In the genomic region with DNA sequence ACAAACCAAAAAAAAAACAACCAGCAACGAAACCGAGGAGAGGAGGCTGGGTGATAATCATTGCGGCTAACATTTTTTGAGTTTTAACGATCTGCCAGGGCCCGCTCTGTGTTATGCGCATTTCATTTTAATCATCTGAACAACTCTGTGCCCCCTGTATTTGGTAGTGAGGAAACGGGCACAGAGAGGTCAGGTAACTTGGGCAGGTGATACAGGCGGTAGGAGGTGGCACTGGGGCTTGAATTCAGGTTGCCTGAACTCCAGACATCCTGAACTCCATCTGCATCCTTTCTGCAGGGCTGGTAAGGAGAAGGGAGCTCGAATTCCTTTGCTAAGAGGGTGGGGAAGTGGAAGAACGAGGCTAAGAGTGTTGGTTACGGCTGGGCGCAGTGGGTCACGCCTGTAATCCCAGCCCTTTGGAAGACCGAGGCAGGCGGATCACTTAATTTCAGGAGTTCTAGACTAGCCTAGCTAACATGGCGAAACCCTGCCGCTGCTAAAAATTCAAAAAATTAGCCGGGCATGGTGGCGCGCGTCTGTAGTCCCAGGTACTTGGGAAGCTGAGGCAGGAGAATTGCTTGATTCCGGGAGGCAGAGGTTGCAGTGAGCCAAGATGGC, we compare ENCODE assay signal across 10 cellular contexts. TPM values are rescaled to one million over a fixed set of nuclear protein-coding genes. Genes with fewer than 3 reads are reported as not detected.
DNase-seq lines count a peak whose midpoint lies in the region; ATAC-seq and TF ChIP-seq lines count a peak whose summit lies in the region.
"Had no signal": no experiment of that assay in that cellular context is flagged by ENCODE, and none has a peak within 500 bp of the region (broad histone marks: within the 10 kb centered on the region; RNA-seq: fewer than 3 reads in every experiment).

No MANE protein-coding gene starts in this region.

- H3K9me1 ChIP-seq in IMR-90 (ENCODE audit: insufficient read depth, low read length), result peaks cover 4% of the 10 kb centered on the region

- no peak overlapping the region for H2BK5ac ChIP-seq in IMR-90 (ENCODE audit: low read depth, low read length, poor library complexity, severe bottlenecking)

- intact Hi-C loops in IMR-90 (cut with micrococcal nuclease), result loop anchor here (2.0 to 10.0 kb wide), 3 partner anchors 43 to 313 kb away; partner anchors contain the start of genes OR1F1 and ZNF263

- no peak overlapping the region for H3K4ac ChIP-seq in IMR-90 (ENCODE audit: low read depth, low read length)

- no peak overlapping the region for H2BK120ac ChIP-seq in IMR-90 (ENCODE audit: low read depth, low read length)

- peaks cover 12 to 24% of the 10 kb centered on the region in 2 experiments for H3K79me1 ChIP-seq in IMR-90 (ENCODE audit: low read depth in 1 of 2, low read length in 2 of 2)

- H3K4me1 Mint-ChIP-seq in central memory CD8-positive, alpha-beta T cell, result peaks cover 45% of the 10 kb centered on the region
- H3K4me1 Mint-ChIP-seq in naive thymus-derived CD8-positive, alpha-beta T cell, result peaks cover 27 to 66% (median 62%) of the 10 kb centered on the region in 4 donors

- in situ Hi-C loops in IMR-90 (cut with MboI; ENCODE audit: low sequenced_read_pairs), result no loop called here

- peak overlapping the region; percentile 49; the same call in 1 of the 2 replicates for H2AK5ac ChIP-seq in IMR-90 (ENCODE audit: low read depth, low read length)

- H3K14ac ChIP-seq in IMR-90 (replicated peaks; ENCODE audit: low read depth, low read length), result peak overlapping the region; percentile 8; the same call in 1 of the 2 replicates

- no peaks in the 10 kb centered on the region for H3K9me3 Mint-ChIP-seq in central memory CD8-positive, alpha-beta T cell
- H3K9me3 Mint-ChIP-seq in naive thymus-derived CD8-positive, alpha-beta T cell, result no peaks in the 10 kb centered on the region

- no peak overlapping the region for H4K91ac ChIP-seq in IMR-90 (ENCODE audit: insufficient read depth, low read depth, low read length)

- H3K27ac ChIP-seq in BLaER1, result no peak overlapping the region
- H3K27ac ChIP-seq in IMR-90 (ENCODE audit: insufficient read depth, low read length), result peak overlapping the region; percentile 23; the same call in 1 of the 2 replicates

- H3K4me2 ChIP-seq in BLaER1 (peak overlapping the region; percentile 92), IMR-90 (ENCODE audit: low read depth, low read length) (peak overlapping the region; percentile 87)

- peak overlapping the region; percentile 35; the same call in 1 of the 2 replicates for H3K23ac ChIP-seq in IMR-90 (ENCODE audit: low read depth, low read length)

- ATAC-seq in IMR-90 (ENCODE audit: low read depth) (no peak), HG03378 (IDR thresholded peaks at IDR 0.05; ENCODE audit: unreplicated experiment) (no peak), HG02588 (IDR thresholded peaks at IDR 0.05; ENCODE audit: unreplicated experiment) (no peak)
- ATAC-seq in central memory CD8-positive, alpha-beta T cell (replicated peaks; ENCODE audit: extremely low read depth, poor library complexity, severe bottlenecking), result no peak
- no peak for ATAC-seq in naive thymus-derived CD8-positive, alpha-beta T cell

- CTCF ChIA-PET in IMR-90 (lab: Yijun Ruan, JAX), result no interaction called here

- H2BK15ac ChIP-seq in IMR-90 (ENCODE audit: low read depth, low read length), result no peak overlapping the region

- peak overlapping the region; percentile 86 for H2AK9ac ChIP-seq in IMR-90 (replicated peaks; ENCODE audit: low read depth, low read length, poor library complexity)

- H3K36me3 ChIP-seq in BLaER1 (peaks cover 19% of the 10 kb centered on the region), IMR-90 (ENCODE audit: control insufficient read depth, insufficient read depth, low read length) (peaks cover 9% of the 10 kb centered on the region)

- DNase-seq in IMR-90, result no peak
- no peak for DNase-seq in central memory CD8-positive, alpha-beta T cell (ENCODE audit: low spot score in 2 of 2)
- no peak for DNase-seq in naive thymus-derived CD8-positive, alpha-beta T cell
- no peak for DNase-seq in RPMI8226
- no peak for DNase-seq in NK-92 (lab: John Stamatoyannopoulos, UW; ENCODE audit: unreplicated experiment)
- DNase-seq: stimulated activated naive CD4-positive, alpha-beta T cell treated with Interleukin-2 at 50 U/mL for 16 hours had no signal

- H3K9me3 ChIP-seq in BLaER1 (no peaks in the 10 kb centered on the region), IMR-90 (ENCODE audit: control insufficient read depth, insufficient read depth, low read length) (no peaks in the 10 kb centered on the region)

- no peaks in the 10 kb centered on the region for H3K27me3 Mint-ChIP-seq in central memory CD8-positive, alpha-beta T cell
- H3K27me3 Mint-ChIP-seq in naive thymus-derived CD8-positive, alpha-beta T cell, result peaks cover 0 to 2% (median 0%) of the 10 kb centered on the region in 5 donors

- H3K4me1 ChIP-seq in BLaER1, result peaks cover 28% of the 10 kb centered on the region
- H3K4me1 ChIP-seq in IMR-90 (ENCODE audit: control insufficient read depth, insufficient read depth, low read length), result peaks cover 5% of the 10 kb centered on the region; the same call in 1 of the 2 replicates

- no peak overlapping the region for H3K18ac ChIP-seq in IMR-90 (ENCODE audit: low read depth, low read length)

- POLR2A ChIA-PET in IMR-90 (lab: Charles Lee; ENCODE audit: unreplicated experiment), result no interaction called here
- POLR2A ChIA-PET in naive thymus-derived CD8-positive, alpha-beta T cell (lab: Charles Lee), result interaction anchor here (0.5 to 3.9 kb wide), 6 partner anchors 8 to 427 kb away, joined by 3 to 27 read pairs (median 5); partner anchors contain the start of genes NAA60, ZNF174, ZNF597 and ZSCAN32

- peaks cover 16% of the 10 kb centered on the region for H3K36me3 Mint-ChIP-seq in central memory CD8-positive, alpha-beta T cell (ENCODE audit: insufficient read depth)
- peaks cover 0 to 20% (median 15%) of the 10 kb centered on the region in 3 donors for H3K36me3 Mint-ChIP-seq in naive thymus-derived CD8-positive, alpha-beta T cell

- peak overlapping the region; percentile 12 for H2AFZ ChIP-seq in IMR-90 (replicated peaks; ENCODE audit: low read length, poor library complexity)

- H4K8ac ChIP-seq in IMR-90 (ENCODE audit: low read depth in 2 of 2, low read length in 2 of 2), result peak overlapping the region; percentile 28 to 57; a peak in 3 of 4 replicates

- peak overlapping the region; percentile 76 for H3K4me3 Mint-ChIP-seq in central memory CD8-positive, alpha-beta T cell
- peak overlapping the region; percentile 85 to 95 (median 90) for H3K4me3 Mint-ChIP-seq in naive thymus-derived CD8-positive, alpha-beta T cell

- no TSS peak for BruUV-seq in IMR-90 (replicated peaks; lab: Mats Ljungman, UMichigan)

- H2BK20ac ChIP-seq in IMR-90 (ENCODE audit: low read depth, low read length), result no peak overlapping the region

- dilution Hi-C loops in IMR-90 (cut with HindIII; ENCODE audit: low sequenced_read_pairs, unreplicated experiment), result no loop called here

- TF ChIP-seq RAD21 in IMR-90 (IDR thresholded peaks at IDR 0.05; ENCODE audit: low read length), result no peak

- peak overlapping the region; percentile 85 for H3K27ac Mint-ChIP-seq in central memory CD8-positive, alpha-beta T cell (ENCODE audit: low read depth)
- peak overlapping the region; percentile 85 to 98 (median 95) for H3K27ac Mint-ChIP-seq in naive thymus-derived CD8-positive, alpha-beta T cell

- no peak overlapping the region for H3K56ac ChIP-seq in IMR-90 (ENCODE audit: extremely low read depth, insufficient read depth, low read length)

- TF ChIP-seq POLR2A in IMR-90 (IDR thresholded peaks at IDR 0.05; ENCODE audit: low read depth, low read length), result no peak

- TF ChIP-seq CTCF in IMR-90 (conservative IDR thresholded peaks at IDR 0.05; ENCODE audit: low read depth, low read length), result no peak

- H3K9ac ChIP-seq in BLaER1, result peak overlapping the region; percentile 81
- peak overlapping the region; percentile 58 for H3K9ac ChIP-seq in IMR-90 (ENCODE audit: low read depth, low read length)

- peak overlapping the region; percentile 81 for H3K4me3 ChIP-seq in BLaER1
- H3K4me3 ChIP-seq in IMR-90 (ENCODE audit: insufficient read depth, low read depth, low read length), result peak overlapping the region; percentile 59

- WGBS in IMR-90 (ENCODE audit: extremely low coverage in 2 of 2, insufficient read length in 1 of 2), 2 experiments, result 87% methylated on average over 13 of the region's 22 CpGs; no CpG with 5 or more reads in 1 of the 2 experiments

- H4K20me1 ChIP-seq in BLaER1 (no peaks in the 10 kb centered on the region), IMR-90 (ENCODE audit: insufficient read depth, low read length) (no peaks in the 10 kb centered on the region; the same call in 1 of the 2 replicates)

- peak overlapping the region; percentile 34; the same call in 1 of the 2 replicates for H4K5ac ChIP-seq in IMR-90 (ENCODE audit: low read depth, low read length)

- no peaks in the 10 kb centered on the region for H3K27me3 ChIP-seq in BLaER1
- H3K27me3 ChIP-seq in IMR-90 (ENCODE audit: control insufficient read depth, insufficient read depth, low read length), result no peaks in the 10 kb centered on the region

RNA-seq across cellular contexts. Expression of gene CLUAP1, which starts 1.1 kb away (rescaled TPM):
- 6.8 and 13.3 TPM in 2 replicates for total RNA-seq in IMR-90 (2012; rRNA removed)
- polyA plus RNA-seq in IMR-90 (2012; rRNA removed), result 10.7 and 14.4 TPM in 2 replicates
- polyA plus RNA-seq in IMR-90 (2012; cell fraction: cytosol; rRNA removed), result 1.8 and 2.5 TPM in 2 replicates
- polyA plus RNA-seq in IMR-90 (2012; cell fraction: nucleus; rRNA removed; ENCODE audit: low replicate concordance), result 1.8 and 8.2 TPM in 2 replicates
- 10 to 100 TPM; 26.4 to 28.3 TPM for total RNA-seq in naive thymus-derived CD8-positive, alpha-beta T cell
- polyA plus RNA-seq in naive thymus-derived CD8-positive, alpha-beta T cell, result 10 to 100 TPM; 37.6 to 43.1 (median 38.1) TPM

RNA-seq across cellular contexts. Expression of gene C16orf90, which starts 6.6 kb away (rescaled TPM):
- not detected in 2 replicates for total RNA-seq in IMR-90 (2012; rRNA removed)
- polyA plus RNA-seq in IMR-90 (2012; rRNA removed), result not detected in 2 replicates
- polyA plus RNA-seq in IMR-90 (2012; cell fraction: cytosol; rRNA removed), result not detected in 2 replicates
- not detected in 2 replicates for polyA plus RNA-seq in IMR-90 (2012; cell fraction: nucleus; rRNA removed; ENCODE audit: low replicate concordance)
- total RNA-seq in naive thymus-derived CD8-positive, alpha-beta T cell, result not detected
- polyA plus RNA-seq in naive thymus-derived CD8-positive, alpha-beta T cell, result under 1 TPM in 1 of 3 donors, not detected in 2; 0.26 TPM
- polyA plus RNA-seq: adipose tissue had no signal

RNA-seq across cellular contexts. Expression of gene NAA60, which starts 58.4 kb away (rescaled TPM):
- 5.6 and 7.5 TPM in 2 replicates for total RNA-seq in IMR-90 (2012; rRNA removed)
- 15.2 and 18.0 TPM in 2 replicates for polyA plus RNA-seq in IMR-90 (2012; rRNA removed)
- polyA plus RNA-seq in IMR-90 (2012; cell fraction: cytosol; rRNA removed), result 9.1 and 16.7 TPM in 2 replicates
- 25.4 and 50.3 TPM in 2 replicates for polyA plus RNA-seq in IMR-90 (2012; cell fraction: nucleus; rRNA removed; ENCODE audit: low replicate concordance)
- 10 to 100 TPM; 68.5 to 74.4 TPM for total RNA-seq in naive thymus-derived CD8-positive, alpha-beta T cell
- 10 to 100 TPM; 36.9 to 56.1 (median 44.4) TPM for polyA plus RNA-seq in naive thymus-derived CD8-positive, alpha-beta T cell

RNA-seq across cellular contexts. Expression of gene ZNF597, which starts 58.6 kb away (rescaled TPM):
- 3.0 and 3.1 TPM in 2 replicates for total RNA-seq in IMR-90 (2012; rRNA removed)
- 0.79 and 0.91 TPM in 2 replicates for polyA plus RNA-seq in IMR-90 (2012; rRNA removed)
- 0.24 and 0.31 TPM in 2 replicates for polyA plus RNA-seq in IMR-90 (2012; cell fraction: cytosol; rRNA removed)
- 0.24 and 1.9 TPM in 2 replicates for polyA plus RNA-seq in IMR-90 (2012; cell fraction: nucleus; rRNA removed; ENCODE audit: low replicate concordance)
- total RNA-seq in naive thymus-derived CD8-positive, alpha-beta T cell, result 1 to 10 TPM; 5.7 to 5.8 TPM
- 1 to 10 TPM; 1.1 to 2.3 (median 1.9) TPM for polyA plus RNA-seq in naive thymus-derived CD8-positive, alpha-beta T cell
